Comparison of ENCODE assay signal across 10 cellular contexts in genomic region chr10:89419548-89419947, GRCh38. TPM values are rescaled to one million over a fixed set of nuclear protein-coding genes. Genes with fewer than 3 reads are reported as not detected.
DNase-seq lines count a peak whose midpoint lies in the region; TF ChIP-seq lines count a peak whose summit lies in the region.
"Had no signal": no experiment of that assay in that cellular context is flagged by ENCODE, and none has a peak within 500 bp of the region (broad histone marks: within the 10 kb centered on the region; RNA-seq: fewer than 3 reads in every experiment).

No MANE protein-coding gene starts in this region.

- H3K9me2 ChIP-seq in neural cell (ENCODE audit: insufficient read depth, low read length) = no peaks in the 10 kb centered on the region

- peaks cover under 1% of the 10 kb centered on the region for H3K27me3 Mint-ChIP-seq in mesothelial cell of epicardium (ENCODE audit: low read depth)

- H3K4me2 ChIP-seq in neural cell (ENCODE audit: low read length) = no peak overlapping the region

- no peaks in the 10 kb centered on the region for H3K27me3 ChIP-seq in neural cell (ENCODE audit: insufficient read depth, low read depth, low read length)

- H3K36me3 Mint-ChIP-seq in mesothelial cell of epicardium = peaks cover 13% of the 10 kb centered on the region

- H2AFZ ChIP-seq in neural cell (ENCODE audit: low read depth, low read length) = no peak overlapping the region

- no peak for TF ChIP-seq EP300 in neural cell (conservative IDR thresholded peaks at IDR 0.05; ENCODE audit: poor library complexity, severe bottlenecking)

- TF ChIP-seq RAD21 in neural cell (conservative IDR thresholded peaks at IDR 0.05) = no peak

- H3K27ac ChIP-seq in neural cell (ENCODE audit: low read length) = no peak overlapping the region

- no peak overlapping the region for H3K4me3 Mint-ChIP-seq in mesothelial cell of epicardium

- H3K27ac Mint-ChIP-seq in mesothelial cell of epicardium = no peak overlapping the region

- TF ChIP-seq CTCF in neural cell (IDR thresholded peaks at IDR 0.05; ENCODE audit: poor library complexity, severe bottlenecking) (peak; percentile 21), mesothelial cell of epicardium (IDR thresholded peaks at IDR 0.05; ENCODE audit: unreplicated experiment) (no peak)

- H3K9me3 ChIP-seq in neural cell (ENCODE audit: low read length) = no peaks in the 10 kb centered on the region

- no peaks in the 10 kb centered on the region for H3F3A ChIP-seq in neural cell (ENCODE audit: insufficient read depth, low read length, poor library complexity, severe bottlenecking)

- no peaks in the 10 kb centered on the region for H4K20me1 ChIP-seq in neural cell (ENCODE audit: insufficient read depth)

- peak overlapping the region; percentile 27 for H3K4me3 ChIP-seq in neural cell (ENCODE audit: low read length)

- peak; percentile 26 for DNase-seq in NCI-H82 (lab: John Stamatoyannopoulos, UW)
- no peak for DNase-seq in NCI-H82 treated with DMSO at 0.1 percent for 48 hours (lab: John Stamatoyannopoulos, UW; ENCODE audit: unreplicated experiment)
- peak; percentile 33 for DNase-seq in NAMALWA (ENCODE audit: low spot score)
- DNase-seq in effector CD4-positive, alpha-beta T cell = peak; percentile 19
- no peak for DNase-seq in DMS153 (lab: John Stamatoyannopoulos, UW)
- no peak for DNase-seq in SHP77 (lab: John Stamatoyannopoulos, UW)
- DNase-seq in mesothelial cell of epicardium (ENCODE audit: low spot score in 2 of 2, unreplicated experiment in 2 of 2) = no peak
- DNase-seq: activated CD4-positive, alpha-beta T cell treated with anti-CD3 and anti-CD28 coated beads for 48 hours; NCI-H187 had no signal

- no peak overlapping the region for H3K9ac ChIP-seq in neural cell (ENCODE audit: low read length)

- peaks cover 31% of the 10 kb centered on the region for H3K4me1 Mint-ChIP-seq in mesothelial cell of epicardium

- H3K36me3 ChIP-seq in neural cell (ENCODE audit: insufficient read depth, low read length) = no peaks in the 10 kb centered on the region

- no peaks in the 10 kb centered on the region for H3K9me3 Mint-ChIP-seq in mesothelial cell of epicardium

- peaks cover 3% of the 10 kb centered on the region for H3K79me2 ChIP-seq in neural cell (replicated peaks; ENCODE audit: insufficient read depth, low read length)

TF ChIP-seq in neural cell, 6 proteins besides CTCF, POLR2A, EP300 and RAD21:
- TF ChIP-seq SMC3 (conservative IDR thresholded peaks at IDR 0.05; ENCODE audit: poor library complexity) = no peak
- no peak for TF ChIP-seq REST (IDR thresholded peaks at IDR 0.05; ENCODE audit: borderline replicate concordance)
- no peak for TF ChIP-seq MXI1 (conservative IDR thresholded peaks at IDR 0.05; ENCODE audit: poor library complexity, severe bottlenecking)
- no peak for TF ChIP-seq EZH2 (IDR thresholded peaks at IDR 0.05; ENCODE audit: borderline replicate concordance, insufficient read depth, low read length, poor library complexity, severe bottlenecking)
- no peak for TF ChIP-seq POLR2AphosphoS5 (IDR thresholded peaks at IDR 0.05)

RNA-seq across cellular contexts. Expression of gene IFIT5, which starts 5.2 kb away (rescaled TPM):
- 14.9 and 16.3 TPM in 2 replicates for polyA plus RNA-seq in neural cell
- 48.5 and 49.3 TPM in 2 replicates for polyA minus RNA-seq in neural cell
- total RNA-seq in mesothelial cell of epicardium = 19.1 to 20.5 TPM (median 20.1 TPM) in 3 replicates

RNA-seq across cellular contexts. Expression of gene IFIT1, which starts 27.1 kb away (rescaled TPM):
- 0.20 TPM in 1 of 2 replicates, not detected in the other for polyA plus RNA-seq in neural cell
- not detected in 2 replicates for polyA minus RNA-seq in neural cell
- 34.5 to 44.1 TPM (median 35.4 TPM) in 3 replicates for total RNA-seq in mesothelial cell of epicardium

RNA-seq across cellular contexts. Expression of gene IFIT1B, which starts 41.7 kb away (rescaled TPM):
- polyA plus RNA-seq in neural cell = not detected in 2 replicates
- not detected in 2 replicates for polyA minus RNA-seq in neural cell
- total RNA-seq in mesothelial cell of epicardium = not detected in 3 replicates

Comparison
In these comparisons a context has a peak if more than half of its experiments do, and no peak if none do; other contexts are left out.
1. DNase-seq: peak in NCI-H82 (single experiment), NAMALWA (single experiment) and effector CD4-positive, alpha-beta T cell (single experiment); none in NCI-H82 treated with DMSO at 0.1 percent for 48 hours (single experiment), DMS153 (single experiment), SHP77 (0 of 2) and mesothelial cell of epicardium (0 of 2).